In genomic region chr1:30718091-30718635, GRCh38 we compare ENCODE assay signal across 8 cellular contexts. TPM values are rescaled to one million over a fixed set of nuclear protein-coding genes. Genes with fewer than 3 reads are reported as not detected.
DNase-seq lines count a peak whose midpoint lies in the region; ATAC-seq and TF ChIP-seq lines count a peak whose summit lies in the region.

No MANE protein-coding gene starts in this region.

- CTCF ChIA-PET in activated CD4-positive, alpha-beta memory T cell treated with anti-CD3 and anti-CD28 coated beads for 36 hours (lab: Charles Lee) = interaction anchor here (0.6 to 5.7 kb wide), 24 partner anchors 9 to 216 kb away, joined by 3 to 445 read pairs (median 5); partner anchors contain the start of genes LAPTM5 and SDC3

- peak overlapping the region; percentile 82 to 94 for H3K4me3 Mint-ChIP-seq in CD14-positive monocyte
- peak overlapping the region; percentile 95 for H3K4me3 Mint-ChIP-seq in activated CD4-positive, alpha-beta memory T cell treated with anti-CD3 and anti-CD28 coated beads for 36 hours

- H3K4me3 ChIP-seq in lower lobe of right lung = peak overlapping the region; percentile 49

- ATAC-seq in GM19455 (IDR thresholded peaks at IDR 0.05; ENCODE audit: unreplicated experiment) (peak; percentile 81), HG03571 (IDR thresholded peaks at IDR 0.05; ENCODE audit: unreplicated experiment) (peak; percentile 78), lower lobe of right lung (peak; percentile 90 to 91)

- DNase-seq in CD14-positive monocyte (ENCODE audit: low spot score) = peak; percentile 99
- peak; percentile 100 for DNase-seq in NCI-H82 (lab: John Stamatoyannopoulos, UW)
- peak; percentile 99 for DNase-seq in activated CD4-positive, alpha-beta memory T cell treated with anti-CD3 and anti-CD28 coated beads for 36 hours
- peak; percentile 90 to 98 for DNase-seq in dermis microvascular lymphatic vessel endothelial cell (ENCODE audit: low read depth in 2 of 2)
- peak; percentile 100 for DNase-seq in lower lobe of right lung
- DNase-seq in stimulated activated CD4-positive, alpha-beta T cell treated with anti-CD3 and anti-CD28 coated beads, TNF-alpha, amount 100 ng/mL, for 1 hour (ENCODE audit: low read depth in 3 of 3, low spot score in 1 of 3) = peak; percentile 99 to 100 (median 100)

- TF ChIP-seq CTCF in CD14-positive monocyte (IDR thresholded peaks at IDR 0.05) (no peak), lower lobe of right lung (IDR thresholded peaks at IDR 0.05) (no peak)

- peaks cover 0 to 3% (median 2%) of the 10 kb centered on the region in 3 donors for H3K27me3 Mint-ChIP-seq in CD14-positive monocyte (ENCODE audit: low read depth in 3 of 3)
- H3K27me3 Mint-ChIP-seq in activated CD4-positive, alpha-beta memory T cell treated with anti-CD3 and anti-CD28 coated beads for 36 hours = no peaks in the 10 kb centered on the region

- H3K27ac ChIP-seq in lower lobe of right lung = peak overlapping the region; percentile 68

- H3K9me3 ChIP-seq in lower lobe of right lung = peaks cover 7% of the 10 kb centered on the region

- H3K27ac Mint-ChIP-seq in CD14-positive monocyte = peak overlapping the region; percentile 89 to 98 (median 95)
- H3K27ac Mint-ChIP-seq in activated CD4-positive, alpha-beta memory T cell treated with anti-CD3 and anti-CD28 coated beads for 36 hours = peak overlapping the region; percentile 93

- POLR2A ChIA-PET in activated CD4-positive, alpha-beta memory T cell treated with anti-CD3 and anti-CD28 coated beads for 36 hours (lab: Charles Lee) = interaction anchor here (0.6 to 2.5 kb wide), 12 partner anchors 15 to 573 kb away, joined by 3 to 29 read pairs (median 6); partner anchors contain the start of gene LAPTM5

- H3K9me3 Mint-ChIP-seq in CD14-positive monocyte = peaks cover 3 to 12% (median 11%) of the 10 kb centered on the region in 7 donors
- H3K9me3 Mint-ChIP-seq in activated CD4-positive, alpha-beta memory T cell treated with anti-CD3 and anti-CD28 coated beads for 36 hours = peaks cover 9% of the 10 kb centered on the region

- peaks cover 22% of the 10 kb centered on the region for H3K4me1 Mint-ChIP-seq in CD14-positive monocyte
- peaks cover 23% of the 10 kb centered on the region for H3K4me1 Mint-ChIP-seq in activated CD4-positive, alpha-beta memory T cell treated with anti-CD3 and anti-CD28 coated beads for 36 hours (ENCODE audit: low read depth)

- H3K36me3 ChIP-seq in lower lobe of right lung = no peaks in the 10 kb centered on the region

- intact Hi-C loops in CD14-positive monocyte (cut with micrococcal nuclease) (loop anchor here (2.0 to 10.0 kb wide), 6 partner anchors 39 to 1677 kb away; partner anchors contain the start of genes LAPTM5 (in 2 of the 2) and BSDC1 (in 1 of the 2)), lower lobe of right lung (cut with DNase I) (no loop called here)
- intact Hi-C loops in activated CD4-positive, alpha-beta memory T cell treated with anti-CD3 and anti-CD28 coated beads for 36 hours (cut with micrococcal nuclease) = loop anchor here (1.0 to 2.0 kb wide), 4 partner anchors 25 to 347 kb away; partner anchors contain the start of genes LAPTM5 and PUM1

- peaks cover 11% of the 10 kb centered on the region for H3K4me1 ChIP-seq in lower lobe of right lung

- no peaks in the 10 kb centered on the region for H3K27me3 ChIP-seq in lower lobe of right lung (ENCODE audit: low read depth)

- peaks cover 0 to 5% of the 10 kb centered on the region in 2 donors for H3K36me3 Mint-ChIP-seq in CD14-positive monocyte
- peaks cover 6% of the 10 kb centered on the region for H3K36me3 Mint-ChIP-seq in activated CD4-positive, alpha-beta memory T cell treated with anti-CD3 and anti-CD28 coated beads for 36 hours

RNA-seq across cellular contexts. Expression of gene MATN1, which starts 5.2 kb away (rescaled TPM):
- polyA plus RNA-seq in CD14-positive monocyte = not detected
- total RNA-seq in activated CD4-positive, alpha-beta memory T cell treated with anti-CD3 and anti-CD28 coated beads for 36 hours = under 1 TPM in 1 of 2 experiments, not detected in 1; 0.34 TPM
- under 0.01 TPM in 1 of 2 replicates, not detected in the other for total RNA-seq in dermis microvascular lymphatic vessel endothelial cell
- not detected for total RNA-seq in lower lobe of right lung

RNA-seq across cellular contexts. Expression of gene LAPTM5, which starts 39.4 kb away (rescaled TPM):
- 1,000 to 10,000 TPM; 1,019 to 1,153 TPM for polyA plus RNA-seq in CD14-positive monocyte
- total RNA-seq in activated CD4-positive, alpha-beta memory T cell treated with anti-CD3 and anti-CD28 coated beads for 36 hours = 100 to 1,000 TPM; 190 to 196 TPM
- total RNA-seq in dermis microvascular lymphatic vessel endothelial cell = 28.6 and 69.4 TPM in 2 replicates
- 544 TPM for total RNA-seq in lower lobe of right lung

Comparison
In these comparisons a context has a peak if more than half of its experiments do, and no peak if none do; other contexts are left out.
1. Peak in every context shown above with its lines: DNase-seq, ATAC-seq, H3K4me3 ChIP-seq and H3K27ac ChIP-seq.